ENCODE assay signal across 8 cellular contexts in genomic region chr1:91997607-91998195, GRCh38. TPM values are rescaled to one million over a fixed set of nuclear protein-coding genes. Genes with fewer than 3 reads are reported as not detected.
A peak's percentile ranks its signal among the peaks of the same experiment; 100 is the strongest.
DNase-seq lines count a peak whose midpoint lies in the region; ATAC-seq, FAIRE-seq and TF ChIP-seq lines count a peak whose summit lies in the region.

No MANE protein-coding gene starts in this region.

- H3K4me3 Mint-ChIP-seq in activated CD4-positive, alpha-beta memory T cell treated with anti-CD3 and anti-CD28 coated beads for 36 hours: no peak overlapping the region

- no peaks in the 10 kb centered on the region for H3K9me3 ChIP-seq in small intestine (ENCODE audit: control insufficient read depth, low read depth)

- no peaks in the 10 kb centered on the region for H3K4me1 Mint-ChIP-seq in activated CD4-positive, alpha-beta memory T cell treated with anti-CD3 and anti-CD28 coated beads for 36 hours (ENCODE audit: low read depth)

- no peak overlapping the region for H3K27ac Mint-ChIP-seq in activated CD4-positive, alpha-beta memory T cell treated with anti-CD3 and anti-CD28 coated beads for 36 hours

- H3K27me3 ChIP-seq in foreskin keratinocyte: no peaks in the 10 kb centered on the region
- no peaks in the 10 kb centered on the region for H3K27me3 ChIP-seq in small intestine (ENCODE audit: control insufficient read depth in 2 of 2, insufficient read depth in 2 of 2, low read length in 2 of 2)

- no peaks in the 10 kb centered on the region for H3K27me3 Mint-ChIP-seq in activated CD4-positive, alpha-beta memory T cell treated with anti-CD3 and anti-CD28 coated beads for 36 hours

- H3K4me3 ChIP-seq in small intestine (ENCODE audit: low read depth in 1 of 2, low read length in 2 of 2): no peak overlapping the region

- POLR2A ChIA-PET in activated CD4-positive, alpha-beta memory T cell treated with anti-CD3 and anti-CD28 coated beads for 36 hours (lab: Charles Lee): interaction anchor here (0.6 kb wide), 1 partner anchor 735 kb away, joined by 3 read pairs; no protein-coding TSS in a partner anchor

- ATAC-seq in foreskin keratinocyte (peak; percentile 48), HG03432 (IDR thresholded peaks at IDR 0.05; ENCODE audit: unreplicated experiment) (no peak)

- TF ChIP-seq CTCF in GM13976 (IDR thresholded peaks at IDR 0.05; ENCODE audit: borderline replicate concordance, control extremely low read depth, extremely low read depth, insufficient read depth, missing control alignments) (peak; percentile 45), foreskin keratinocyte (conservative IDR thresholded peaks at IDR 0.05) (peak; percentile 89)

- H3K36me3 ChIP-seq in small intestine (ENCODE audit: control insufficient read depth in 2 of 2, insufficient read depth in 2 of 2, low read length in 2 of 2): no peaks in the 10 kb centered on the region

- intact Hi-C loops in activated CD4-positive, alpha-beta memory T cell treated with anti-CD3 and anti-CD28 coated beads for 36 hours (cut with micrococcal nuclease): loop anchor here (1.0 kb wide), 2 partner anchors 294 to 626 kb away; no protein-coding TSS in a partner anchor

- no peaks in the 10 kb centered on the region for H3K4me1 ChIP-seq in foreskin keratinocyte
- H3K4me1 ChIP-seq in small intestine (ENCODE audit: control insufficient read depth in 2 of 2, insufficient read depth in 1 of 2, low read depth in 1 of 2, low read length in 1 of 2): no peaks in the 10 kb centered on the region

- CTCF ChIA-PET in activated CD4-positive, alpha-beta memory T cell treated with anti-CD3 and anti-CD28 coated beads for 36 hours (lab: Charles Lee): interaction anchor here (0.6 to 4.6 kb wide), 38 partner anchors 8 to 1024 kb away, joined by 3 to 36 read pairs (median 4); partner anchors contain the start of genes GLMN and RPAP2

- DNase-seq in AML-193 (lab: John Stamatoyannopoulos, UW) (peak; percentile 57 to 64), GM13976 (ENCODE audit: low spot score) (peak; percentile 39), NCI-H2196 (lab: John Stamatoyannopoulos, UW; ENCODE audit: unreplicated experiment) (peak; percentile 64), foreskin keratinocyte (peak in 1 of 2 donors; percentile 35), small intestine (peak; percentile 52), NCI-H524 treated with DMSO at 0.1 percent for 48 hours (lab: John Stamatoyannopoulos, UW) (no peak)
- peak; percentile 31 for DNase-seq in activated CD4-positive, alpha-beta memory T cell treated with anti-CD3 and anti-CD28 coated beads for 36 hours

- in situ Hi-C loops in GM13976 (cut with MboI; ENCODE audit: low sequenced_read_pairs, unreplicated experiment): no loop called here

- H3K9me3 Mint-ChIP-seq in activated CD4-positive, alpha-beta memory T cell treated with anti-CD3 and anti-CD28 coated beads for 36 hours: no peaks in the 10 kb centered on the region

- WGBS in small intestine, 3 donors: 86 to 92% (median 90%) methylated on average over 1 of the region's 1 CpG

- H3K27ac ChIP-seq in foreskin keratinocyte (no peak overlapping the region), small intestine (ENCODE audit: low read depth in 1 of 2, low read length in 1 of 2) (no peak overlapping the region)

- no peaks in the 10 kb centered on the region for H3K36me3 Mint-ChIP-seq in activated CD4-positive, alpha-beta memory T cell treated with anti-CD3 and anti-CD28 coated beads for 36 hours

- FAIRE-seq in small intestine (lab: Jason Lieb, UNC): no peak

RNA-seq across cellular contexts. Expression of gene EPHX4, which starts 32.1 kb away (rescaled TPM):
- 1 to 10 TPM in 1 of 2 experiments, under 1 TPM in 1; 0.44 to 1.1 TPM for total RNA-seq in activated CD4-positive, alpha-beta memory T cell treated with anti-CD3 and anti-CD28 coated beads for 36 hours
- total RNA-seq in foreskin keratinocyte: 2.0 and 3.4 TPM in 2 replicates
- 2.2 and 2.7 TPM in 2 replicates for polyA plus RNA-seq in foreskin keratinocyte
- polyA plus RNA-seq in small intestine: under 1 TPM in 1 of 3 donors, not detected in 2; 0.82 TPM

RNA-seq across cellular contexts. Expression of gene BRDT, which starts 48.5 kb away (rescaled TPM):
- not detected for total RNA-seq in activated CD4-positive, alpha-beta memory T cell treated with anti-CD3 and anti-CD28 coated beads for 36 hours
- total RNA-seq in foreskin keratinocyte: not detected in 2 replicates
- polyA plus RNA-seq in foreskin keratinocyte (not detected in 2 replicates), small intestine (not detected)
